ENCODE assay signal across 15 cellular contexts in the genomic region with DNA sequence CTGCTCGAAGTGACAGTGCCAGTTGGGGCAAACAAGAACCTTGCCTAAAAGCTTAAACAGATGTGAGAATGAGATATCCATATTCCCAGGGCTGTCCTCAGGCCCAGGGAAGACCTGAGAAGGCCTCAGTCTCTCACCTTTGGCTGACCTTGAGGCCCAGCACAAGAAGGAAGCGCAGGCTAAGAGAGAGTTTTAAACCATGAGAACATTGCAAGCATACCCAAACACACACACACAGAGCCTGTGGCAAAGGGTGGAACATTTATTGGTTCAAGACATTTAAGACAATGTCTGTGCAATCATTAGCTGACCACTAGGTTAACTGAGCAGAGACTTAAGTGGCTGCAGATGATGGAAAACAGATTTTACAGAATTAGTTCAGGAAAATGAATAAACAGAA.
A peak's percentile ranks its signal among the peaks of the same experiment; 100 is the strongest.
DNase-seq lines count a peak whose midpoint lies in the region; ATAC-seq and TF ChIP-seq lines count a peak whose summit lies in the region.
"Had no signal": no experiment of that assay in that cellular context is flagged by ENCODE, and none has a peak within 500 bp of the region (broad histone marks: within the 10 kb centered on the region; RNA-seq: fewer than 3 reads in every experiment).

No MANE protein-coding gene starts in this region.

- intact Hi-C loops in left ventricle myocardium superior (cut with micrococcal nuclease): no loop called here

- peak; percentile 89 for DNase-seq in AG09319 (ENCODE audit: extremely low read depth, low read depth)
- DNase-seq in GM04503 (ENCODE audit: low read depth): peak; percentile 34
- peak; percentile 18 for DNase-seq in epidermal melanocyte (ENCODE audit: insufficient read length, low spot score)
- DNase-seq in left ventricle myocardium superior: no peak
- no peak for DNase-seq in KBM-7
- no peak for DNase-seq in activated T-cell treated with anti-CD3 and anti-CD28 coated beads, Interleukin-2, amount 50 U/mL, for 1 hour
- DNase-seq: CD8-positive, alpha-beta memory T cell; DMS79; NCI-H1048; NCI-H146; NCI-H2081 treated with DMSO at 0.1 percent for 48 hours; NCI-H524 had no signal

- ATAC-seq in left ventricle myocardium superior (peak; percentile 71), HG03139 (IDR thresholded peaks at IDR 0.05; ENCODE audit: unreplicated experiment) (no peak)
- ATAC-seq: GM12878, HepG2 had no signal

- in situ Hi-C loops in KBM-7 (cut with MboI; ENCODE audit: low pct_unique_long_range_greater_than_20kb, low sequenced_read_pairs): no loop called here

- TF ChIP-seq CTCF in AG09319 (IDR thresholded peaks at IDR 0.05; ENCODE audit: low read depth, low read length): no peak

Comparison
In these comparisons a context has a peak if more than half of its experiments do, and no peak if none do; other contexts are left out.
1. DNase-seq: peak in AG09319 (single experiment), GM04503 (single experiment) and epidermal melanocyte (single experiment); none in left ventricle myocardium superior (single experiment), KBM-7 (single experiment) and activated T-cell treated with anti-CD3 and anti-CD28 coated beads, Interleukin-2, amount 50 U/mL, for 1 hour (single experiment).